Comparison of ENCODE assay signal across 11 cellular contexts in the genomic region with DNA sequence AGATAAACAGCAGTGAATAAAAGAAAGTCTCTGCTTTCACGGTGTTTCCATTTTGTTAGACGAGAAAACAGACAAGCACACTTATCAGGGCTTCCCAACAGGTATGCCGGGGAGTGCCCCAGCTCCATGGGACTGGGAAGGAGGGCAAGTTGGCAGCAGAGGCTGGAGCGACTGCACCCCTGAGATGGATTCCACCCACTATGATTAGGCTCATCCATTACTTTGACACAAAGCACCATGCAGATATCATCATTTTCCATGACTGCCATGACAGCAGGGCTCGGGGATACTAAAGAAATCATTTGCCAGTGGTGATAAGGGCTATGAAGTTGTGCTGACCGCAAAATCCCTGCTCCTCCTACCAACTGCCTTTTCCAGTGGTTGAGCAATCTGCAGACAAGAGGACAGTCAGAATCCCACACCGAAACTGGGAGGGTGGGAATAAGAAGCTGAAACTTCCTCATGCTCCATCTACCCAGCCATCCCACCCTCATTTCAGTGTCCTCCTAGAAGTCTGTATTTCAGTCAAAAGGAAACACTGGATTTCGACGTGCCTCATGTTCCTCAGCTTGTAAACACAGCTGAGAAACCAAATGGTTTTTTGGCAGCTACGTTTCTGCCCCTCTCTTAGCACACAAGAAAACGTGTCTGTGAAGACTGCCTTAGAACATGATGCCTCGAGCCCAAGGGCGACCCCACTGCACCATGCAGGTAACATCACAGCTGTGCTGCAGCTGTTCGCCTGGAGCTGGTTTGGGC. TPM values are rescaled to one million over a fixed set of nuclear protein-coding genes. Genes with fewer than 3 reads are reported as not detected.
DNase-seq lines count a peak whose midpoint lies in the region; ATAC-seq and TF ChIP-seq lines count a peak whose summit lies in the region.
"Had no signal": no experiment of that assay in that cellular context is flagged by ENCODE, and none has a peak within 500 bp of the region (broad histone marks: within the 10 kb centered on the region; RNA-seq: fewer than 3 reads in every experiment).

No MANE protein-coding gene starts in this region.

- H3K9me3 Mint-ChIP-seq in activated naive CD4-positive, alpha-beta T cell treated with anti-CD3 and anti-CD28 coated beads, Interleukin-2, amount 50 U/mL, for 72 hours: peaks cover 0 to 8% of the 10 kb centered on the region in 2 donors
- H3K9me3 Mint-ChIP-seq: immature natural killer cell had no signal

- H3K4me3 ChIP-seq in WI38 (ENCODE audit: low read depth, low read length) (peak overlapping the region; percentile 5; the same call in 1 of the 2 replicates), gastrocnemius medialis (no peak overlapping the region)

- no peaks in the 10 kb centered on the region for H3K36me3 ChIP-seq in gastrocnemius medialis

- H3K27ac ChIP-seq in gastrocnemius medialis: peak overlapping the region; percentile 38 to 58 (median 54)

- TF ChIP-seq CTCF in WI38 (IDR thresholded peaks at IDR 0.05; ENCODE audit: low read depth, low read length) (no peak), gastrocnemius medialis (IDR thresholded peaks at IDR 0.05 in 4 of 5, conservative IDR thresholded peaks at IDR 0.05 in 1 of 5) (no peak)

- no peak for TF ChIP-seq POLR2A in gastrocnemius medialis (IDR thresholded peaks at IDR 0.05)

- peaks cover 23 to 33% of the 10 kb centered on the region in 2 donors for H3K36me3 Mint-ChIP-seq in activated naive CD4-positive, alpha-beta T cell treated with anti-CD3 and anti-CD28 coated beads, Interleukin-2, amount 50 U/mL, for 72 hours

- H3K4me1 ChIP-seq in gastrocnemius medialis: peaks cover 37 to 78% of the 10 kb centered on the region in 2 donors

- in situ Hi-C loops in gastrocnemius medialis (cut with MboI; ENCODE audit: low sequenced_read_pairs in 4 of 4): no loop called here

- H3K9me3 ChIP-seq in gastrocnemius medialis: no peaks in the 10 kb centered on the region

- H3K27me3 ChIP-seq in gastrocnemius medialis: no peaks in the 10 kb centered on the region

- H3K27ac Mint-ChIP-seq in activated naive CD4-positive, alpha-beta T cell treated with anti-CD3 and anti-CD28 coated beads, Interleukin-2, amount 50 U/mL, for 72 hours: no peak overlapping the region

- intact Hi-C loops in left ventricle myocardium superior (cut with micrococcal nuclease) (no loop called here), gastrocnemius medialis (cut with DNase I; ENCODE audit: low total_unique reads) (no loop called here)

- DNase-seq in EL (peak; percentile 85), left ventricle myocardium superior (no peak), gastrocnemius medialis (peak in 1 of 2 donors; percentile 38), NK-92 (lab: John Stamatoyannopoulos, UW; ENCODE audit: unreplicated experiment) (no peak)
- DNase-seq in activated naive CD4-positive, alpha-beta T cell treated with Interleukin-2 at 50 U/mL for 16 hours: no peak
- DNase-seq in activated naive CD4-positive, alpha-beta T cell treated with anti-CD3 and anti-CD28 coated beads, Interleukin-2, amount 50 U/mL, for 72 hours (ENCODE audit: low spot score in 2 of 2): no peak
- DNase-seq: activated naive CD4-positive, alpha-beta T cell treated with anti-CD3 and anti-CD28 coated beads, Interleukin-2, amount 50 U/mL, for 16 hours; immature natural killer cell; KG1 had no signal

- ATAC-seq in left ventricle myocardium superior (peak; percentile 73), gastrocnemius medialis (peak; percentile 65 to 66), HG02798 (IDR thresholded peaks at IDR 0.05; ENCODE audit: poor library complexity, unreplicated experiment) (no peak)
- ATAC-seq in activated naive CD4-positive, alpha-beta T cell treated with anti-CD3 and anti-CD28 coated beads, Interleukin-2, amount 50 U/mL, for 72 hours: no peak

RNA-seq across cellular contexts. Expression of gene CREB3L2, which starts 15.5 kb away (rescaled TPM):
- 22.3 TPM for total RNA-seq in left ventricle myocardium superior
- 10 to 100 TPM in 1 of 4 donors, 1 to 10 TPM in 3; 2.8 to 12.0 (median 5.4) TPM for total RNA-seq in gastrocnemius medialis
- total RNA-seq in activated naive CD4-positive, alpha-beta T cell treated with anti-CD3 and anti-CD28 coated beads, Interleukin-2, amount 50 U/mL, for 72 hours: 10 to 100 TPM; 20.2 to 27.1 TPM

Comparison
In these comparisons a context has a peak if more than half of its experiments do, and no peak if none do; other contexts are left out.
1. ATAC-seq: peak in left ventricle myocardium superior (single experiment) and gastrocnemius medialis (2 of 2); none in HG02798 (single experiment) and activated naive CD4-positive, alpha-beta T cell treated with anti-CD3 and anti-CD28 coated beads, Interleukin-2, amount 50 U/mL, for 72 hours (0 of 2).